In the genomic region with DNA sequence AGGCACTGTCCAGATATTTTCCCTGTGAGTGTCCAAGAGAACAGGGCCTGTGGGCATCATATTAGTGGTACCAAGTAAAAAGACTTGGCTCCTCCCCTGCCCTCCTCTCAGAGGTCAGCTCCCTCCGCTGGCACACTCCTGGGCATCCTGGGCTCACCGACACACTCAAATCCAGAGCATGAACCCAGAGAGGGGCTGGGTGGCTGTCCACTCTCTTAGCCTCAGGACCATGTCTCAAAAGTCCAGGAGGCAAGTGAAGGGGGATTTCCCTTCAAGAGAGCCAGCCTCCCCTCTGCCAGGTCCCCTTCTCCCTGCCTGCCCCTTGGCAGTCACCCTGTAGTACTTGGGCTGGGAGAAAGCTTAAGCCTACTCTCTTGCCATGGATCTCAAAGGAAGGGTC, we compare ENCODE assay signal across 1 cellular context.
TF ChIP-seq lines count a peak whose summit lies in the region.

No MANE protein-coding gene starts in this region.

TF ChIP-seq in GM23338, 12 proteins besides CTCF, POLR2A, EP300 and RAD21 (continued from another document):
- TF ChIP-seq, protein P1, sequence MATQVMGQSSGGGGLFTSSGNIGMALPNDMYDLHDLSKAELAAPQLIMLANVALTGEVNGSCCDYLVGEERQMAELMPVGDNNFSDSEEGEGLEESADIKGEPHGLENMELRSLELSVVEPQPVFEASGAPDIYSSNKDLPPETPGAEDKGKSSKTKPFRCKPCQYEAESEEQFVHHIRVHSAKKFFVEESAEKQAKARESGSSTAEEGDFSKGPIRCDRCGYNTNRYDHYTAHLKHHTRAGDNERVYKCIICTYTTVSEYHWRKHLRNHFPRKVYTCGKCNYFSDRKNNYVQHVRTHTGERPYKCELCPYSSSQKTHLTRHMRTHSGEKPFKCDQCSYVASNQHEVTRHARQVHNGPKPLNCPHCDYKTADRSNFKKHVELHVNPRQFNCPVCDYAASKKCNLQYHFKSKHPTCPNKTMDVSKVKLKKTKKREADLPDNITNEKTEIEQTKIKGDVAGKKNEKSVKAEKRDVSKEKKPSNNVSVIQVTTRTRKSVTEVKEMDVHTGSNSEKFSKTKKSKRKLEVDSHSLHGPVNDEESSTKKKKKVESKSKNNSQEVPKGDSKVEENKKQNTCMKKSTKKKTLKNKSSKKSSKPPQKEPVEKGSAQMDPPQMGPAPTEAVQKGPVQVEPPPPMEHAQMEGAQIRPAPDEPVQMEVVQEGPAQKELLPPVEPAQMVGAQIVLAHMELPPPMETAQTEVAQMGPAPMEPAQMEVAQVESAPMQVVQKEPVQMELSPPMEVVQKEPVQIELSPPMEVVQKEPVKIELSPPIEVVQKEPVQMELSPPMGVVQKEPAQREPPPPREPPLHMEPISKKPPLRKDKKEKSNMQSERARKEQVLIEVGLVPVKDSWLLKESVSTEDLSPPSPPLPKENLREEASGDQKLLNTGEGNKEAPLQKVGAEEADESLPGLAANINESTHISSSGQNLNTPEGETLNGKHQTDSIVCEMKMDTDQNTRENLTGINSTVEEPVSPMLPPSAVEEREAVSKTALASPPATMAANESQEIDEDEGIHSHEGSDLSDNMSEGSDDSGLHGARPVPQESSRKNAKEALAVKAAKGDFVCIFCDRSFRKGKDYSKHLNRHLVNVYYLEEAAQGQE (IDR thresholded peaks at IDR 0.05; ENCODE audit: unreplicated experiment): no peak
- no peak for TF ChIP-seq ZNF114 (CRISPR knock-in tag; IDR thresholded peaks at IDR 0.05)
- TF ChIP-seq, protein P2, sequence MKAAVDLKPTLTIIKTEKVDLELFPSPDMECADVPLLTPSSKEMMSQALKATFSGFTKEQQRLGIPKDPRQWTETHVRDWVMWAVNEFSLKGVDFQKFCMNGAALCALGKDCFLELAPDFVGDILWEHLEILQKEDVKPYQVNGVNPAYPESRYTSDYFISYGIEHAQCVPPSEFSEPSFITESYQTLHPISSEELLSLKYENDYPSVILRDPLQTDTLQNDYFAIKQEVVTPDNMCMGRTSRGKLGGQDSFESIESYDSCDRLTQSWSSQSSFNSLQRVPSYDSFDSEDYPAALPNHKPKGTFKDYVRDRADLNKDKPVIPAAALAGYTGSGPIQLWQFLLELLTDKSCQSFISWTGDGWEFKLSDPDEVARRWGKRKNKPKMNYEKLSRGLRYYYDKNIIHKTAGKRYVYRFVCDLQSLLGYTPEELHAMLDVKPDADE (IDR thresholded peaks at IDR 0.05): no peak
- TF ChIP-seq POLR2AphosphoS5 (IDR thresholded peaks at IDR 0.05; ENCODE audit: low read depth): no peak
- no peak for TF ChIP-seq JUNB (IDR thresholded peaks at IDR 0.05; ENCODE audit: unreplicated experiment)
